In the genomic region with DNA sequence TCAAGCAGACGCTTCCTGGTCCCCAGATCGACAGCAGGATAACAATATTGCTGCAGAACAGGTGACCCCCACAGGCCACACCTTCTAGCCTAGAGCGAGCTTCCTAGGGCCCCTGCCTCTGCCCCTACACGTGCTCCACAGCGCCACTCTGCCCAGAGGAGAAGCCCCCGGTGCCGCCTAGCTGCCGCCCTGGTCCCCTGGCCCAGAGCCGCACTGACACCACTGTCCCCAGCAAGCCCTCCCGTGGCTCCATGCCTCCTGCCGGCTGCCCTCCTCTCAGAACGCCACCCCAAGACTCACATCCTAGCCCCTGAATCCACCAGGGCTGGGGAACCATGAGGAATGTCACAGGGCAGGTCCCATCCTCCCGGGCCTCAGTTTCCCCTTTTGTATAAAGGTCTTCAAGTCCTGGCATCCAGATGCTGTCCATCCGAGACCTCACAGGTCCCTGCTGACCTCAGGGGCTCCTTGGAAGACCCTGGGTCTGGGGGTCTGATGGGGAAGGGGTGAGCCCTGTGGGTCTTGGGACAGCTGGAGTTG, we compare ENCODE assay signal across 16 cellular contexts. TPM values are rescaled to one million over a fixed set of nuclear protein-coding genes. Genes with fewer than 3 reads are reported as not detected.
DNase-seq lines count a peak whose midpoint lies in the region; ATAC-seq and TF ChIP-seq lines count a peak whose summit lies in the region.
"Had no signal": no experiment of that assay in that cellular context is flagged by ENCODE, and none has a peak within 500 bp of the region (broad histone marks: within the 10 kb centered on the region; RNA-seq: fewer than 3 reads in every experiment).

No MANE protein-coding gene starts in this region.

- H3K4me1 Mint-ChIP-seq in chondrocyte (ENCODE audit: low read depth), result no peaks in the 10 kb centered on the region
- H3K4me1 Mint-ChIP-seq: CD4-positive, alpha-beta memory T cell had no signal

- H3K27me3 ChIP-seq in right atrium auricular region (no peaks in the 10 kb centered on the region), osteoblast (ENCODE audit: insufficient read depth, low read length) (peaks cover 7% of the 10 kb centered on the region), upper lobe of right lung (no peaks in the 10 kb centered on the region), SK-N-SH (ENCODE audit: insufficient read depth) (no peaks in the 10 kb centered on the region)

- H4K20me1 ChIP-seq in osteoblast (ENCODE audit: insufficient read depth, low read length), result no peaks in the 10 kb centered on the region
- no peaks in the 10 kb centered on the region for H4K20me1 ChIP-seq in SK-N-SH (ENCODE audit: insufficient read depth)

- peaks cover 6% of the 10 kb centered on the region for H3K9me3 Mint-ChIP-seq in chondrocyte (ENCODE audit: low read depth)

- CTCF ChIA-PET in SK-N-SH (lab: Yijun Ruan, JAX), result no interaction called here

- H3K36me3 Mint-ChIP-seq in chondrocyte (ENCODE audit: low read depth), result peaks cover 14% of the 10 kb centered on the region

- H3K9me3 ChIP-seq in right atrium auricular region, result peaks cover 0 to 16% of the 10 kb centered on the region in 2 donors
- H3K9me3 ChIP-seq in osteoblast (ENCODE audit: low read depth, low read length), result peaks cover 8% of the 10 kb centered on the region
- H3K9me3 ChIP-seq in upper lobe of right lung, result peaks cover 6% of the 10 kb centered on the region
- no peaks in the 10 kb centered on the region for H3K9me3 ChIP-seq in SK-N-SH
- H3K9me3 ChIP-seq: BE2C had no signal

- no peak overlapping the region for H3K27ac ChIP-seq in right atrium auricular region
- H3K27ac ChIP-seq in osteoblast (ENCODE audit: low read depth, low read length), result no peak overlapping the region
- H3K27ac ChIP-seq in upper lobe of right lung, result no peak overlapping the region
- H3K27ac ChIP-seq in SK-N-SH (ENCODE audit: low read depth in 2 of 2, low read length in 1 of 2), result no peak overlapping the region
- H3K27ac ChIP-seq: SK-N-MC had no signal

- no peak for TF ChIP-seq CTCF in right atrium auricular region (IDR thresholded peaks at IDR 0.05)
- TF ChIP-seq CTCF in chondrocyte (IDR thresholded peaks at IDR 0.05), result no peak
- no peak for TF ChIP-seq CTCF in osteoblast (IDR thresholded peaks at IDR 0.05; ENCODE audit: extremely low read depth, low read depth, low read length)
- TF ChIP-seq CTCF in upper lobe of right lung (IDR thresholded peaks at IDR 0.05), result no peak
- no peak for TF ChIP-seq CTCF in SK-N-SH (IDR thresholded peaks at IDR 0.05)

- no peak for TF ChIP-seq RAD21 in SK-N-SH (IDR thresholded peaks at IDR 0.05; ENCODE audit: low read length)

- no peaks in the 10 kb centered on the region for H3K9me2 ChIP-seq in SK-N-SH

- WGBS in SK-N-SH (ENCODE audit: low lambda C conversion rate), result 70% methylated on average over 5 of the region's 14 CpGs

- no peak overlapping the region for H2AFZ ChIP-seq in osteoblast (ENCODE audit: low read length)
- no peak overlapping the region for H2AFZ ChIP-seq in SK-N-SH (ENCODE audit: low read depth)

- POLR2A ChIA-PET in SK-N-SH (lab: Yijun Ruan, JAX), result no interaction called here

- no peaks in the 10 kb centered on the region for H3K79me2 ChIP-seq in osteoblast (ENCODE audit: insufficient read depth, low read length)
- H3K79me2 ChIP-seq in SK-N-SH (ENCODE audit: insufficient read depth), result no peaks in the 10 kb centered on the region

- H3K4me3 ChIP-seq in right atrium auricular region, result no peak overlapping the region
- no peak overlapping the region for H3K4me3 ChIP-seq in osteoblast (ENCODE audit: insufficient read depth, low read length)
- no peak overlapping the region for H3K4me3 ChIP-seq in upper lobe of right lung
- H3K4me3 ChIP-seq in SK-N-SH (ENCODE audit: low read depth in 2 of 2, low read length in 1 of 2), result no peak overlapping the region
- H3K4me3 ChIP-seq: HAP-1, SK-N-MC had no signal

- H3K4me1 ChIP-seq in right atrium auricular region (no peaks in the 10 kb centered on the region), osteoblast (ENCODE audit: insufficient read depth, low read length) (no peaks in the 10 kb centered on the region), upper lobe of right lung (no peaks in the 10 kb centered on the region), SK-N-SH (ENCODE audit: control insufficient read depth in 1 of 2, insufficient read depth in 2 of 2, low read depth in 1 of 2, low read length in 1 of 2) (no peaks in the 10 kb centered on the region)
- H3K4me1 ChIP-seq: BE2C, HAP-1 had no signal

- intact Hi-C loops in Right ventricle myocardium inferior (cut with DNase I) (no loop called here), upper lobe of right lung (cut with DNase I) (no loop called here)

- H3K4me2 ChIP-seq in osteoblast (ENCODE audit: insufficient read depth, low read length), result no peak overlapping the region
- H3K4me2 ChIP-seq in SK-N-SH, result no peak overlapping the region

- ATAC-seq in Right ventricle myocardium inferior (no peak), upper lobe of right lung (no peak)

- no peak overlapping the region for H3K4me3 Mint-ChIP-seq in chondrocyte (ENCODE audit: unreplicated experiment)
- H3K4me3 Mint-ChIP-seq: CD4-positive, alpha-beta memory T cell had no signal

- DNase-seq in Right ventricle myocardium inferior (ENCODE audit: missing footprints), result peak; percentile 37
- DNase-seq in right atrium auricular region (ENCODE audit: low spot score), result no peak
- DNase-seq in chondrocyte (ENCODE audit: low spot score), result peak; percentile 84
- DNase-seq in osteoblast (ENCODE audit: insufficient read length, low spot score, missing footprints), result peak; percentile 73
- DNase-seq in upper lobe of right lung, result peak; percentile 56
- no peak for DNase-seq in NCI-H345 treated with DMSO at 0.1 percent for 48 hours (lab: John Stamatoyannopoulos, UW; ENCODE audit: unreplicated experiment)
- no peak for DNase-seq in activated CD4-positive, alpha-beta T cell treated with anti-CD3 and anti-CD28 coated beads for 1 hour
- DNase-seq in SK-N-SH, result no peak
- DNase-seq: BE2C; Calu3; CD4-positive, alpha-beta memory T cell; NCI-H1105; NCI-H2081; SHP77 had no signal

- no peak for TF ChIP-seq EP300 in SK-N-SH (IDR thresholded peaks at IDR 0.05; ENCODE audit: borderline replicate concordance in 1 of 2, low read depth in 1 of 2, low read length in 1 of 2)

- peaks cover 12% of the 10 kb centered on the region for H3K27me3 Mint-ChIP-seq in chondrocyte (ENCODE audit: low read depth)

- H3K36me3 ChIP-seq in right atrium auricular region (peaks cover 12% of the 10 kb centered on the region), osteoblast (ENCODE audit: insufficient read depth, low read length) (no peaks in the 10 kb centered on the region), upper lobe of right lung (no peaks in the 10 kb centered on the region), SK-N-SH (replicated peaks in 1 of 2; ENCODE audit: control insufficient read depth in 1 of 2, insufficient read depth in 2 of 2, low read length in 1 of 2) (no peaks in the 10 kb centered on the region)
- H3K36me3 ChIP-seq: BE2C had no signal

- H3F3A ChIP-seq in SK-N-SH (replicated peaks; ENCODE audit: insufficient read depth), result no peaks in the 10 kb centered on the region

- H3K27ac Mint-ChIP-seq in chondrocyte (ENCODE audit: unreplicated experiment), result no peak overlapping the region
- H3K27ac Mint-ChIP-seq: CD4-positive, alpha-beta memory T cell had no signal

- H3K9ac ChIP-seq in SK-N-SH, result no peak overlapping the region

TF ChIP-seq in SK-N-SH, 30 proteins besides CTCF, POLR2A, EP300 and RAD21 (continues in another document):
- TF ChIP-seq POLR2AphosphoS5 (IDR thresholded peaks at IDR 0.05; ENCODE audit: low read depth, low read length), result no peak
- TF ChIP-seq, protein P1, sequence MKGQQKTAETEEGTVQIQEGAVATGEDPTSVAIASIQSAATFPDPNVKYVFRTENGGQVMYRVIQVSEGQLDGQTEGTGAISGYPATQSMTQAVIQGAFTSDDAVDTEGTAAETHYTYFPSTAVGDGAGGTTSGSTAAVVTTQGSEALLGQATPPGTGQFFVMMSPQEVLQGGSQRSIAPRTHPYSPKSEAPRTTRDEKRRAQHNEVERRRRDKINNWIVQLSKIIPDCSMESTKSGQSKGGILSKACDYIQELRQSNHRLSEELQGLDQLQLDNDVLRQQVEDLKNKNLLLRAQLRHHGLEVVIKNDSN (IDR thresholded peaks at IDR 0.05; ENCODE audit: borderline replicate concordance, low read depth), result no peak
- TF ChIP-seq, protein P2, sequence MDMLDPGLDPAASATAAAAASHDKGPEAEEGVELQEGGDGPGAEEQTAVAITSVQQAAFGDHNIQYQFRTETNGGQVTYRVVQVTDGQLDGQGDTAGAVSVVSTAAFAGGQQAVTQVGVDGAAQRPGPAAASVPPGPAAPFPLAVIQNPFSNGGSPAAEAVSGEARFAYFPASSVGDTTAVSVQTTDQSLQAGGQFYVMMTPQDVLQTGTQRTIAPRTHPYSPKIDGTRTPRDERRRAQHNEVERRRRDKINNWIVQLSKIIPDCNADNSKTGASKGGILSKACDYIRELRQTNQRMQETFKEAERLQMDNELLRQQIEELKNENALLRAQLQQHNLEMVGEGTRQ (IDR thresholded peaks at IDR 0.05; ENCODE audit: borderline replicate concordance, low read depth, low read length), result no peak
- no peak for TF ChIP-seq TAF1 (IDR thresholded peaks at IDR 0.05; ENCODE audit: borderline replicate concordance, low read depth, low read length)
- TF ChIP-seq ELF1 (IDR thresholded peaks at IDR 0.05), result no peak
- no peak for TF ChIP-seq CHD2 (IDR thresholded peaks at IDR 0.05; ENCODE audit: low read length, partially characterized antibody)
- TF ChIP-seq JUND (IDR thresholded peaks at IDR 0.05), result no peak

RNA-seq across cellular contexts. Expression of a gene that starts 31.0 kb away (rescaled TPM):
- total RNA-seq in Right ventricle myocardium inferior (34.6 TPM), right atrium auricular region (10 to 100 TPM; 14.5 to 17.3 TPM), chondrocyte (8.3 to 18.2 TPM (median 16.8 TPM) in 3 replicates), osteoblast (1.8 and 3.3 TPM in 2 replicates), upper lobe of right lung (31.2 TPM)
- polyA plus RNA-seq in SK-N-SH (2012; rRNA removed), result 1.7 TPM in 2 replicates
- polyA plus RNA-seq in SK-N-SH (2012; cell fraction: cytosol; rRNA removed), result 0.55 and 0.77 TPM in 2 replicates
- polyA plus RNA-seq in SK-N-SH (2012; cell fraction: nucleus; rRNA removed), result 8.9 and 10.2 TPM in 2 replicates
- polyA plus RNA-seq: CD4-positive, alpha-beta memory T cell had no signal

RNA-seq across cellular contexts. Expression of a gene that starts 43.6 kb away (rescaled TPM):
- 33.9 TPM for total RNA-seq in Right ventricle myocardium inferior
- 10 to 100 TPM; 17.1 to 18.9 TPM for total RNA-seq in right atrium auricular region
- 13.7 to 37.4 TPM (median 35.0 TPM) in 3 replicates for total RNA-seq in chondrocyte
- total RNA-seq in osteoblast, result 13.6 and 15.9 TPM in 2 replicates
- total RNA-seq in upper lobe of right lung, result 59.1 TPM
- 15.8 and 18.4 TPM in 2 replicates for polyA plus RNA-seq in SK-N-SH (2012; rRNA removed)
- 8.1 and 11.3 TPM in 2 replicates for polyA plus RNA-seq in SK-N-SH (2012; cell fraction: cytosol; rRNA removed)
- 27.3 and 44.1 TPM in 2 replicates for polyA plus RNA-seq in SK-N-SH (2012; cell fraction: nucleus; rRNA removed)

Comparison
In these comparisons a context has a peak if more than half of its experiments do, and no peak if none do; other contexts are left out.
1. DNase-seq: peak in Right ventricle myocardium inferior (single experiment), chondrocyte (single experiment), osteoblast (single experiment) and upper lobe of right lung (single experiment); none in right atrium auricular region (single experiment), NCI-H345 treated with DMSO at 0.1 percent for 48 hours (single experiment), activated CD4-positive, alpha-beta T cell treated with anti-CD3 and anti-CD28 coated beads for 1 hour (single experiment) and SK-N-SH (single experiment).